In genomic region chr17:82051776-82052637, GRCh38 we compare ENCODE assay signal across 8 cellular contexts. TPM values are rescaled to one million over a fixed set of nuclear protein-coding genes. Genes with fewer than 3 reads are reported as not detected.
DNase-seq lines count a peak whose midpoint lies in the region; ATAC-seq and TF ChIP-seq lines count a peak whose summit lies in the region.

TSS of gene GPS1 (plus strand) at chr17:82051898. CDS start at chr17:82051932, 34 bp downstream.
TSS of gene RFNG (minus strand) at chr17:82051811. CDS start at chr17:82051766, 45 bp downstream.

- no peak for TF ChIP-seq CTCF in CD8-positive, alpha-beta T cell (IDR thresholded peaks at IDR 0.05)
- no peak for TF ChIP-seq CTCF in WI38 (IDR thresholded peaks at IDR 0.05; ENCODE audit: low read depth, low read length)
- TF ChIP-seq CTCF in breast epithelium (IDR thresholded peaks at IDR 0.05): no peak
- TF ChIP-seq CTCF in spleen (IDR thresholded peaks at IDR 0.05 in 8 of 11, conservative IDR thresholded peaks at IDR 0.05 in 3 of 11): no peak

- peaks cover 29% of the 10 kb centered on the region for H3K4me1 ChIP-seq in CD8-positive, alpha-beta T cell (ENCODE audit: insufficient read depth, low read length)
- peaks cover 6 to 23% of the 10 kb centered on the region in 2 donors for H3K4me1 ChIP-seq in breast epithelium
- peaks cover 20 to 73% (median 42%) of the 10 kb centered on the region in 6 donors for H3K4me1 ChIP-seq in spleen

- TF ChIP-seq POLR2A in breast epithelium (IDR thresholded peaks at IDR 0.05): no peak
- no peak for TF ChIP-seq POLR2A in spleen (IDR thresholded peaks at IDR 0.05)

- DNase-seq in CD8-positive, alpha-beta T cell: peak; percentile 49 to 87 (median 80)
- DNase-seq in NCI-H1105 treated with DMSO at 0.1 percent for 48 hours (lab: John Stamatoyannopoulos, UW) (peak; percentile 51), breast epithelium (ENCODE audit: low spot score in 2 of 2) (peak; percentile 65 to 76), inferior parietal cortex (ENCODE audit: extremely low spot score) (peak; percentile 69), spleen (peak; percentile 96), cortex of kidney (lab: John Stamatoyannopoulos, UW) (no peak)

- H3K4me3 ChIP-seq in CD8-positive, alpha-beta T cell (ENCODE audit: low read depth, low read length): peak within 1 kb of the TSS; percentile 63
- H3K4me3 ChIP-seq in WI38 (ENCODE audit: low read depth, low read length) (peak within 1 kb of the TSS; percentile 85), breast epithelium (peak within 1 kb of the TSS; percentile 79 to 98 (median 79)), spleen (peak within 1 kb of the TSS; percentile 69 to 94 (median 78))

- intact Hi-C loops in CD8-positive, alpha-beta T cell (cut with DNase I, micrococcal nuclease): loop anchor here (1.0 kb wide), 4 partner anchors 13 to 102 kb away; partner anchors contain the start of genes DUS1L (in 2 of the 2), FASN (in 2 of the 2) and DCXR (in 1 of the 2)
- intact Hi-C loops in breast epithelium (cut with DNase I; ENCODE audit: low total_unique reads): no loop called here
- intact Hi-C loops in spleen (cut with DNase I; ENCODE audit: low total_unique reads): no loop called here

- 0 to 1% (median 1%) methylated on average over 17 to 94 of the region's 94 CpGs for WGBS in spleen, 5 donors

- H3K4me1 Mint-ChIP-seq in CD8-positive, alpha-beta T cell (ENCODE audit: low read depth): peaks cover 18% of the 10 kb centered on the region

- no peaks in the 10 kb centered on the region for H3K9me3 Mint-ChIP-seq in CD8-positive, alpha-beta T cell

- no peaks in the 10 kb centered on the region for H3K9me3 ChIP-seq in CD8-positive, alpha-beta T cell (ENCODE audit: low read length)
- H3K9me3 ChIP-seq in breast epithelium: no peaks in the 10 kb centered on the region
- H3K9me3 ChIP-seq in spleen: no peaks in the 10 kb centered on the region

- peaks cover 22% of the 10 kb centered on the region for H3K36me3 ChIP-seq in CD8-positive, alpha-beta T cell (ENCODE audit: insufficient read depth, low read length)
- no peaks in the 10 kb centered on the region for H3K36me3 ChIP-seq in breast epithelium
- peaks cover 0 to 70% (median 43%) of the 10 kb centered on the region in 6 donors for H3K36me3 ChIP-seq in spleen

- H3K4me3 Mint-ChIP-seq in CD8-positive, alpha-beta T cell: peak within 1 kb of the TSS; percentile 83

- ATAC-seq in CD8-positive, alpha-beta T cell: peak; percentile 92
- ATAC-seq in GM21529 (IDR thresholded peaks at IDR 0.05; ENCODE audit: unreplicated experiment): peak; percentile 48

- H3K27me3 ChIP-seq in CD8-positive, alpha-beta T cell (ENCODE audit: insufficient read depth, low read length): no peaks in the 10 kb centered on the region
- H3K27me3 ChIP-seq in breast epithelium (no peaks in the 10 kb centered on the region), spleen (replicated peaks in 1 of 7) (no peaks in the 10 kb centered on the region)

- H3K27me3 Mint-ChIP-seq in CD8-positive, alpha-beta T cell (ENCODE audit: low read depth): no peaks in the 10 kb centered on the region

- POLR2A ChIA-PET in CD8-positive, alpha-beta T cell (lab: Charles Lee): interaction anchor here (3.8 kb wide), 1 partner anchor 14 kb away, joined by 16 read pairs; the partner anchor contains the start of gene DUS1L

- peak within 1 kb of the TSS; percentile 72 for H3K27ac Mint-ChIP-seq in CD8-positive, alpha-beta T cell

- peaks cover 32% of the 10 kb centered on the region for H3K36me3 Mint-ChIP-seq in CD8-positive, alpha-beta T cell

- CTCF ChIA-PET in CD8-positive, alpha-beta T cell (lab: Charles Lee): no interaction called here

- peak within 1 kb of the TSS; percentile 30 for H3K27ac ChIP-seq in CD8-positive, alpha-beta T cell (ENCODE audit: low read depth, low read length)
- H3K27ac ChIP-seq in breast epithelium (peak within 1 kb of the TSS; percentile 55 to 84), spleen (peak within 1 kb of the TSS in 7 of 8 donors; percentile 46 to 86 (median 70))

RNA-seq across cellular contexts. Expression of gene GPS1, which starts in this region (rescaled TPM):
- 10 to 100 TPM; 72.0 to 72.8 TPM for total RNA-seq in CD8-positive, alpha-beta T cell
- total RNA-seq in breast epithelium: 10 to 100 TPM; 68.8 to 95.4 (median 94.4) TPM
- total RNA-seq in spleen: 10 to 100 TPM; 61.5 to 77.2 (median 66.5) TPM
- polyA plus RNA-seq in spleen: 100 to 1,000 TPM in 1 of 3 donors, 10 to 100 TPM in 2; 69.5 to 109 (median 95.4) TPM

RNA-seq across cellular contexts. Expression of gene RFNG, which starts in this region (rescaled TPM):
- total RNA-seq in CD8-positive, alpha-beta T cell: 10 to 100 TPM; 26.2 to 27.2 TPM
- total RNA-seq in breast epithelium (10 to 100 TPM; 30.5 to 49.4 (median 31.8) TPM), spleen (10 to 100 TPM; 21.4 to 36.3 (median 26.0) TPM)
- polyA plus RNA-seq in spleen: 10 to 100 TPM; 24.5 to 42.3 (median 41.5) TPM

Comparison
In these comparisons a context has a peak if more than half of its experiments do, and no peak if none do; other contexts are left out.
1. intact Hi-C loops: an anchor here in CD8-positive, alpha-beta T cell (1.0 kb wide); none called in breast epithelium and spleen.